8 cellular contexts compared by ENCODE assay signal in the genomic region with DNA sequence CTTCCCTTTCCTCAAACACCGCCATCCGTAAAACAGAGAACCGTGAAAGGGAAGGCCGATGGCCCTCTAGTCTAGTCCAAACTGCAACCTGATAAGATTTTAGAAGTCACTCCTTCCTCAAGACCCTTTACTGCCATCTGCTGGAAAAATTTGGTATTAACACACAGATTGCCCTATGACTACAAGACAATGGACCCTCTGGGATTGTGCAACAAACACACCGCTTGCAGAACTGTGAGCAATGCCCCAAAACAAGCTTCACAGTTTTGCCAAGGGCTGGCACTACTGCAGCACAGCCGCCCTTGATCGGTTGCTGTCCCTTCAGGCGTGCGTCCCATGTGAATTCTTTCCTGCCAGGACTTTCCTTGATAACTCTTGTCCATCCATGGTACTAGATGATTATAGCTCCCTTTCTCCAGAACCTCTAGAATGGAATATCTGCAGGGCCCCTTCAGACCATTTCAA. TPM values are rescaled to one million over a fixed set of nuclear protein-coding genes. Genes with fewer than 3 reads are reported as not detected.
A peak's percentile ranks its signal among the peaks of the same experiment; 100 is the strongest.
DNase-seq lines count a peak whose midpoint lies in the region; ATAC-seq, FAIRE-seq and TF ChIP-seq lines count a peak whose summit lies in the region.

No MANE protein-coding gene starts in this region.

- H3K4me2 ChIP-seq in HepG2 (ENCODE audit: low read depth, low read length), result peak overlapping the region; percentile 74

- H3K79me2 ChIP-seq in HepG2 (ENCODE audit: insufficient read depth, low read length), result no peaks in the 10 kb centered on the region

- peaks cover 7% of the 10 kb centered on the region for H3K4me1 Mint-ChIP-seq in chondrocyte (ENCODE audit: low read depth)
- peaks cover 6% of the 10 kb centered on the region for H3K4me1 Mint-ChIP-seq in stimulated activated effector memory CD8-positive, alpha-beta T cell treated with anti-CD3 and anti-CD28 coated beads, Interleukin-12 subunit alpha, Interleukin-12 subunit beta, amount 100 ng/mL, for 72 hours

- intact Hi-C loops in HepG2 (cut with micrococcal nuclease; ENCODE audit: unreplicated experiment), result loop anchor here (1.0 to 2.0 kb wide), 3 partner anchors 505 to 801 kb away; no protein-coding TSS in a partner anchor

- H4K20me1 ChIP-seq in HepG2 (ENCODE audit: insufficient read depth, low read length), result no peaks in the 10 kb centered on the region

- TF ChIP-seq RAD21 in HepG2 (CRISPR knock-in tag; IDR thresholded peaks at IDR 0.05), result peak; percentile 72

- peak; percentile 91 for TF ChIP-seq CTCF in chondrocyte (IDR thresholded peaks at IDR 0.05)
- peak; percentile 88 for TF ChIP-seq CTCF in HepG2 (CRISPR knock-in tag; IDR thresholded peaks at IDR 0.05)

- H3K36me3 ChIP-seq in HepG2 (replicated peaks in 1 of 2; ENCODE audit: control insufficient read depth in 1 of 2, insufficient read depth in 2 of 2, low read length in 2 of 2), result no peaks in the 10 kb centered on the region

- H3K9me3 ChIP-seq in HepG2 (ENCODE audit: low read length), result no peaks in the 10 kb centered on the region

- in situ Hi-C loops in HepG2 (cut with HindIII; ENCODE audit: extremely low pct_ligation_motif_present, low pct_unique_long_range_greater_than_20kb), result loop anchor here (10.0 to 25.0 kb wide), 3 partner anchors 495 to 1220 kb away; no protein-coding TSS in a partner anchor

- no peaks in the 10 kb centered on the region for H3K27me3 ChIP-seq in HepG2 (ENCODE audit: control insufficient read depth in 1 of 2, insufficient read depth in 2 of 2, low read length in 2 of 2)

- TF ChIP-seq EP300 in HepG2 (IDR thresholded peaks at IDR 0.05; ENCODE audit: low read depth in 2 of 2, low read length in 2 of 2), result no peak
- no peak for TF ChIP-seq EP300 in HepG2 (CRISPR knock-in tag; IDR thresholded peaks at IDR 0.05; ENCODE audit: borderline replicate concordance)

- H3K9ac ChIP-seq in HepG2 (ENCODE audit: insufficient read depth, low read depth, low read length), result 0 out of 2 replicates have a peak overlapping the region, but pooled peaks have one; percentile 26

- CTCF ChIA-PET in HepG2 (lab: Yijun Ruan, JAX; ENCODE audit: low intra/inter-chr PET ratio, low total read pairs), result interaction anchor here (0.9 to 2.9 kb wide), 3 partner anchors 505 to 801 kb away, joined by 4 to 13 read pairs (median 6); no protein-coding TSS in a partner anchor

- peak; percentile 57 for DNase-seq in CMK (ENCODE audit: low read depth)
- peak; percentile 11 for DNase-seq in GM19240 (ENCODE audit: insufficient read length, low spot score)
- DNase-seq in NCI-H2171 (lab: John Stamatoyannopoulos, UW), result peak; percentile 56
- no peak for DNase-seq in chondrocyte (ENCODE audit: low spot score)
- peak; percentile 93 for DNase-seq in HepG2 (ENCODE audit: low spot score)
- peak; percentile 53 to 78 for DNase-seq in stimulated activated effector memory CD8-positive, alpha-beta T cell treated with anti-CD3 and anti-CD28 coated beads, Interleukin-12 subunit alpha, Interleukin-12 subunit beta, amount 100 ng/mL, for 72 hours (ENCODE audit: low spot score in 2 of 2)

- POLR2A ChIA-PET in HepG2 (lab: Yijun Ruan, JAX), result no interaction called here

- BruUV-seq in HepG2 (replicated peaks; lab: Mats Ljungman, UMichigan), result no TSS peak

- ATAC-seq in HG03196 (IDR thresholded peaks at IDR 0.05; ENCODE audit: unreplicated experiment) (peak; percentile 79), HepG2 (peak; percentile 96)
- ATAC-seq in stimulated activated effector memory CD8-positive, alpha-beta T cell treated with anti-CD3 and anti-CD28 coated beads, Interleukin-12 subunit alpha, Interleukin-12 subunit beta, amount 100 ng/mL, for 72 hours, result peak; percentile 77

- TF ChIP-seq POLR2A in HepG2 (IDR thresholded peaks at IDR 0.05; ENCODE audit: insufficient read depth in 1 of 2, low read depth in 2 of 2, low read length in 2 of 2), result no peak

- H3K27ac ChIP-seq in HepG2 (ENCODE audit: extremely low read length, insufficient read depth, low read length), result no peak overlapping the region

- no peak overlapping the region for H3K4me3 Mint-ChIP-seq in chondrocyte (ENCODE audit: unreplicated experiment)
- no peak overlapping the region for H3K4me3 Mint-ChIP-seq in stimulated activated effector memory CD8-positive, alpha-beta T cell treated with anti-CD3 and anti-CD28 coated beads, Interleukin-12 subunit alpha, Interleukin-12 subunit beta, amount 100 ng/mL, for 72 hours

- FAIRE-seq in TTC549 (lab: Jason Lieb, UNC) (peak; percentile 95), HepG2 (lab: Jason Lieb, UNC) (peak; percentile 94)

- no peak overlapping the region for H3K27ac Mint-ChIP-seq in chondrocyte (ENCODE audit: unreplicated experiment)
- H3K27ac Mint-ChIP-seq in stimulated activated effector memory CD8-positive, alpha-beta T cell treated with anti-CD3 and anti-CD28 coated beads, Interleukin-12 subunit alpha, Interleukin-12 subunit beta, amount 100 ng/mL, for 72 hours, result no peak overlapping the region

- no peaks in the 10 kb centered on the region for H3K9me3 Mint-ChIP-seq in chondrocyte (ENCODE audit: low read depth)
- no peaks in the 10 kb centered on the region for H3K9me3 Mint-ChIP-seq in stimulated activated effector memory CD8-positive, alpha-beta T cell treated with anti-CD3 and anti-CD28 coated beads, Interleukin-12 subunit alpha, Interleukin-12 subunit beta, amount 100 ng/mL, for 72 hours

- H3K36me3 Mint-ChIP-seq in chondrocyte (ENCODE audit: low read depth), result no peaks in the 10 kb centered on the region
- no peaks in the 10 kb centered on the region for H3K36me3 Mint-ChIP-seq in stimulated activated effector memory CD8-positive, alpha-beta T cell treated with anti-CD3 and anti-CD28 coated beads, Interleukin-12 subunit alpha, Interleukin-12 subunit beta, amount 100 ng/mL, for 72 hours

- peaks cover 12% of the 10 kb centered on the region for H3K4me1 ChIP-seq in HepG2 (ENCODE audit: insufficient read depth, low read length)

- 11% methylated on average over 9 of the region's 9 CpGs for WGBS in HepG2 (ENCODE audit: low lambda C conversion rate)

- H3K4me3 ChIP-seq in HepG2 (replicated peaks in 1 of 3; ENCODE audit: insufficient read depth in 1 of 3, low read depth in 2 of 3, low read length in 3 of 3), result peak overlapping the region in 1 of 3 experiments; percentile 12; a peak in 2 of 6 replicates

- H3K27me3 Mint-ChIP-seq in chondrocyte (ENCODE audit: low read depth), result no peaks in the 10 kb centered on the region

- peak overlapping the region; percentile 49 for H2AFZ ChIP-seq in HepG2 (ENCODE audit: low read length)

TF ChIP-seq in HepG2, 621 proteins besides CTCF, POLR2A, EP300 and RAD21 (continues in another document):
- TF ChIP-seq, protein P1, sequence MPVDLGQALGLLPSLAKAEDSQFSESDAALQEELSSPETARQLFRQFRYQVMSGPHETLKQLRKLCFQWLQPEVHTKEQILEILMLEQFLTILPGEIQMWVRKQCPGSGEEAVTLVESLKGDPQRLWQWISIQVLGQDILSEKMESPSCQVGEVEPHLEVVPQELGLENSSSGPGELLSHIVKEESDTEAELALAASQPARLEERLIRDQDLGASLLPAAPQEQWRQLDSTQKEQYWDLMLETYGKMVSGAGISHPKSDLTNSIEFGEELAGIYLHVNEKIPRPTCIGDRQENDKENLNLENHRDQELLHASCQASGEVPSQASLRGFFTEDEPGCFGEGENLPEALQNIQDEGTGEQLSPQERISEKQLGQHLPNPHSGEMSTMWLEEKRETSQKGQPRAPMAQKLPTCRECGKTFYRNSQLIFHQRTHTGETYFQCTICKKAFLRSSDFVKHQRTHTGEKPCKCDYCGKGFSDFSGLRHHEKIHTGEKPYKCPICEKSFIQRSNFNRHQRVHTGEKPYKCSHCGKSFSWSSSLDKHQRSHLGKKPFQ (CRISPR knock-in tag; IDR thresholded peaks at IDR 0.05; ENCODE audit: insufficient replicate concordance), result no peak
- TF ChIP-seq ZNF644 (CRISPR knock-in tag; IDR thresholded peaks at IDR 0.05; ENCODE audit: low read depth) (0 out of 2 replicates have a peak, but pooled peaks have one; percentile 23), KLF6 (CRISPR knock-in tag; IDR thresholded peaks at IDR 0.05) (no peak), CEBPG (CRISPR knock-in tag; IDR thresholded peaks at IDR 0.05) (peak; percentile 97), FOXA3 (CRISPR knock-in tag; IDR thresholded peaks at IDR 0.05) (peak; percentile 26; the same call in 1 of the 2 replicates), ELF3 (CRISPR knock-in tag; IDR thresholded peaks at IDR 0.05) (peak; percentile 60; the same call in 1 of the 2 replicates), SMC3 (IDR thresholded peaks at IDR 0.05; ENCODE audit: low read length) (peak; percentile 87), NAIF1 (CRISPR knock-in tag; IDR thresholded peaks at IDR 0.05; ENCODE audit: borderline replicate concordance) (no peak), ZNF7 (CRISPR knock-in tag; IDR thresholded peaks at IDR 0.05) (no peak), ZNF264 (CRISPR knock-in tag; IDR thresholded peaks at IDR 0.05) (0 out of 2 replicates have a peak, but pooled peaks have one; percentile 30), ELF1 (CRISPR knock-in tag; IDR thresholded peaks at IDR 0.05) (peak; percentile 36; the same call in 1 of the 2 replicates), ZNF124 (CRISPR knock-in tag; IDR thresholded peaks at IDR 0.05) (0 out of 2 replicates have a peak, but pooled peaks have one; percentile 39)

RNA-seq across cellular contexts. Expression of gene LLPH, which starts 23.1 kb away (rescaled TPM):
- total RNA-seq in chondrocyte, result 21.1 to 27.2 TPM (median 22.8 TPM) in 3 replicates
- 25.6 and 38.6 TPM in 2 replicates for total RNA-seq in HepG2 (2016; rRNA removed; fragmentation: Illumina TruSeq; extraction: Trizol)
- total RNA-seq in HepG2 (2016; cell fraction: cytosol; rRNA removed; fragmentation: Illumina TruSeq; extraction: Trizol; ENCODE audit: low read depth), result 5.4 and 7.8 TPM in 2 replicates
- total RNA-seq in HepG2 (2016; cell fraction: insoluble cytoplasmic fraction; rRNA removed; fragmentation: Illumina TruSeq; extraction: Trizol), result 22.4 and 38.8 TPM in 2 replicates
- total RNA-seq in HepG2 (2016; cell fraction: membrane; rRNA removed; fragmentation: Illumina TruSeq; extraction: Trizol), result 7.7 and 9.0 TPM in 2 replicates
- 9.0 and 10.8 TPM in 2 replicates for total RNA-seq in HepG2 (2016; cell fraction: nucleus; rRNA removed; fragmentation: Illumina TruSeq; extraction: Trizol)
- polyA plus RNA-seq in HepG2 (2011; rRNA removed), result 3.7 and 4.2 TPM in 2 replicates
- 1.4 and 3.0 TPM in 2 replicates for polyA plus RNA-seq in HepG2 (2011; cell fraction: cytosol; rRNA removed)
- 0.72 and 0.88 TPM in 2 replicates for polyA plus RNA-seq in HepG2 (2011; cell fraction: nucleus; rRNA removed)
- 15.8 and 20.3 TPM in 2 replicates for polyA plus RNA-seq in HepG2 (2012)
- 10.1 and 12.2 TPM in 2 replicates for polyA plus RNA-seq in HepG2 (2016; cell fraction: cytosol; fragmentation: Illumina TruSeq; extraction: Trizol; ENCODE audit: low read depth)
- polyA plus RNA-seq in HepG2 (2016; cell fraction: insoluble cytoplasmic fraction; fragmentation: Illumina TruSeq; extraction: Trizol; ENCODE audit: low read depth), result 58.6 and 68.8 TPM in 2 replicates
- polyA plus RNA-seq in HepG2 (2016; cell fraction: membrane; fragmentation: Illumina TruSeq; extraction: Trizol; ENCODE audit: low read depth), result 10.8 and 11.9 TPM in 2 replicates
- 21.3 and 22.5 TPM in 2 replicates for polyA plus RNA-seq in HepG2 (2016; cell fraction: nucleus; fragmentation: Illumina TruSeq; extraction: Trizol; ENCODE audit: insufficient read depth, low read depth)
- 1.2 and 2.7 TPM in 2 replicates for polyA minus RNA-seq in HepG2 (2011; rRNA and poly(A)+ RNA removed; ENCODE audit: low replicate concordance)
- polyA minus RNA-seq in HepG2 (2011; cell fraction: cytosol; rRNA and poly(A)+ RNA removed), result 0.97 and 1.2 TPM in 2 replicates
- polyA minus RNA-seq in HepG2 (2011; cell fraction: nucleus; rRNA and poly(A)+ RNA removed), result 4.4 and 4.6 TPM in 2 replicates
